1 cellular context compared by ENCODE assay signal in the genomic region with DNA sequence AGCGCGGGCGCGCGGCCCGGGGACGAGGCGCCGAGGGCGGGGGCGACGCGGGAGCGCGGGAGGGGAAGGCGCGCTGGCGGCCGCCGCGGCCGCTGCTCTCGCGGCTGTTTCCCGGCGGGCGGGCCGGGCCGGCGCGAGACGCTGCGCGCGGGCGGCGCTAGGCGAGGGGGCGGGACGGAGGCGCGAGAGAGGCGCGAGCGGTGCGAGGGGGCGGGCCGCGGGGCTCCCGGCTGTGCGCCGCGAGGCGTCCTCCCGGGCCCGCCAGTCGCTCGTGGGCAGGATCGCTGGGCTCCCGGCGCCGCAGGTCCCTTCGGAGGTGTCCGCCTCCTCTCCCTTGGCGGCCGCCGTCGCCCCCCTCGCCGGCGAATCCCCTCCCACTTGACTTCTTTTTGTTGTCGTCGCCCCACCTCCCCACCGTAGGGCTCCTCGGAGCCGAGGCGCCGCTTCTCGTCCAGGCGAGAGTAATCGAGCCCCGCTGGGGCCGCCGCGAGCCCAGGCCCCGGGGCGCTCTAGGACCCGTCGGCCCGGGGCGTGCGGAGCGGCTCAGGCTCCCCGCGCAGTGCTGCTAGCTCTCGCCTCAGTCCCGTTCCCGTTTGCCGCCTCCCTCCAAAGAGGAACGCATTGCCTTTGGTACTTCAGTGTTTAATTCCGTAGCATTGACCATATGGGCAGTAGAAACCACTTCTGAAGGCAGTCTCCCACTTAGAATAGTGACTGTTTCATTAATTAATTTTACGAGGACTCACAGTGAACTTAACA.
TF ChIP-seq lines count a peak whose summit lies in the region.

A gene (minus strand): TSS at position 110 of the 759 bp plus-strand sequence. CDS start 330 bp downstream, outside the sequence.

TF ChIP-seq in HepG2, 621 proteins besides CTCF, POLR2A, EP300 and RAD21 (continued from another document and continues in another):
- TF ChIP-seq ZFAT (CRISPR knock-in tag; conservative IDR thresholded peaks at IDR 0.05) = 0 out of 2 replicates have a peak, but pooled peaks have one; percentile 26
- TF ChIP-seq, protein P1, sequence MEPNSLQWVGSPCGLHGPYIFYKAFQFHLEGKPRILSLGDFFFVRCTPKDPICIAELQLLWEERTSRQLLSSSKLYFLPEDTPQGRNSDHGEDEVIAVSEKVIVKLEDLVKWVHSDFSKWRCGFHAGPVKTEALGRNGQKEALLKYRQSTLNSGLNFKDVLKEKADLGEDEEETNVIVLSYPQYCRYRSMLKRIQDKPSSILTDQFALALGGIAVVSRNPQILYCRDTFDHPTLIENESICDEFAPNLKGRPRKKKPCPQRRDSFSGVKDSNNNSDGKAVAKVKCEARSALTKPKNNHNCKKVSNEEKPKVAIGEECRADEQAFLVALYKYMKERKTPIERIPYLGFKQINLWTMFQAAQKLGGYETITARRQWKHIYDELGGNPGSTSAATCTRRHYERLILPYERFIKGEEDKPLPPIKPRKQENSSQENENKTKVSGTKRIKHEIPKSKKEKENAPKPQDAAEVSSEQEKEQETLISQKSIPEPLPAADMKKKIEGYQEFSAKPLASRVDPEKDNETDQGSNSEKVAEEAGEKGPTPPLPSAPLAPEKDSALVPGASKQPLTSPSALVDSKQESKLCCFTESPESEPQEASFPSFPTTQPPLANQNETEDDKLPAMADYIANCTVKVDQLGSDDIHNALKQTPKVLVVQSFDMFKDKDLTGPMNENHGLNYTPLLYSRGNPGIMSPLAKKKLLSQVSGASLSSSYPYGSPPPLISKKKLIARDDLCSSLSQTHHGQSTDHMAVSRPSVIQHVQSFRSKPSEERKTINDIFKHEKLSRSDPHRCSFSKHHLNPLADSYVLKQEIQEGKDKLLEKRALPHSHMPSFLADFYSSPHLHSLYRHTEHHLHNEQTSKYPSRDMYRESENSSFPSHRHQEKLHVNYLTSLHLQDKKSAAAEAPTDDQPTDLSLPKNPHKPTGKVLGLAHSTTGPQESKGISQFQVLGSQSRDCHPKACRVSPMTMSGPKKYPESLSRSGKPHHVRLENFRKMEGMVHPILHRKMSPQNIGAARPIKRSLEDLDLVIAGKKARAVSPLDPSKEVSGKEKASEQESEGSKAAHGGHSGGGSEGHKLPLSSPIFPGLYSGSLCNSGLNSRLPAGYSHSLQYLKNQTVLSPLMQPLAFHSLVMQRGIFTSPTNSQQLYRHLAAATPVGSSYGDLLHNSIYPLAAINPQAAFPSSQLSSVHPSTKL (CRISPR knock-in tag; IDR thresholded peaks at IDR 0.05) = peak; percentile 79; the same call in 1 of the 2 replicates
- peak; percentile 41; the same call in 1 of the 2 replicates for TF ChIP-seq HNRNPUL1 (IDR thresholded peaks at IDR 0.05; ENCODE audit: low read depth, low read length)
- no peak for TF ChIP-seq ZNF589 (CRISPR knock-in tag; conservative IDR thresholded peaks at IDR 0.05)
- TF ChIP-seq CHD2 (IDR thresholded peaks at IDR 0.05; ENCODE audit: low read depth, low read length) = peak; percentile 39; the same call in 1 of the 2 replicates
- peak; percentile 74 for TF ChIP-seq MTF1 (CRISPR knock-in tag; IDR thresholded peaks at IDR 0.05)
- TF ChIP-seq TARDBP (CRISPR knock-in tag; IDR thresholded peaks at IDR 0.05) = peak; percentile 83
- TF ChIP-seq, protein P2, sequence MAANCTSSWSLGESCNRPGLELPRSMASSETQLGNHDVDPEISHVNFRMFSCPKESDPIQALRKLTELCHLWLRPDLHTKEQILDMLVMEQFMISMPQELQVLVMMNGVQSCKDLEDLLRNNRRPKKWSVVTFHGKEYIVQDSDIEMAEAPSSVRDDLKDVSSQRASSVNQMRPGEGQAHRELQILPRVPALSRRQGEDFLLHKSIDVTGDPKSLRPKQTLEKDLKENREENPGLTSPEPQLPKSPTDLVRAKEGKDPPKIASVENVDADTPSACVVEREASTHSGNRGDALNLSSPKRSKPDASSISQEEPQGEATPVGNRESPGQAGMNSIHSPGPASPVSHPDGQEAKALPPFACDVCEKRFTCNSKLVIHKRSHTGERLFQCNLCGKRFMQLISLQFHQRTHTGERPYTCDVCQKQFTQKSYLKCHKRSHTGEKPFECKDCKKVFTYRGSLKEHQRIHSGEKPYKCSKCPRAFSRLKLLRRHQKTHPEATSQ (CRISPR knock-in tag; IDR thresholded peaks at IDR 0.05; ENCODE audit: borderline replicate concordance) = peak; percentile 88; the same call in 1 of the 2 replicates
- TF ChIP-seq BRD4 (CRISPR knock-in tag; IDR thresholded peaks at IDR 0.05) = peak; percentile 92; the same call in 1 of the 2 replicates
- peak; percentile 95; the same call in 1 of the 2 replicates for TF ChIP-seq KDM5B (CRISPR knock-in tag; IDR thresholded peaks at IDR 0.05; ENCODE audit: borderline replicate concordance)
- no peak for TF ChIP-seq ZNF652 (CRISPR knock-in tag; IDR thresholded peaks at IDR 0.05; ENCODE audit: borderline replicate concordance, low read depth)
- no peak; the same call in 1 of the 2 replicates for TF ChIP-seq HNF4G (IDR thresholded peaks at IDR 0.05; ENCODE audit: borderline replicate concordance, low read depth, low read length)
- TF ChIP-seq HNF4G (CRISPR knock-in tag; IDR thresholded peaks at IDR 0.05; ENCODE audit: borderline replicate concordance, low read depth) = no peak
- no peak for TF ChIP-seq MXD4 (CRISPR knock-in tag; IDR thresholded peaks at IDR 0.05)
- TF ChIP-seq ZNF160 (CRISPR knock-in tag; IDR thresholded peaks at IDR 0.05) = peak; percentile 51; the same call in 1 of the 2 replicates
- TF ChIP-seq, protein P3, sequence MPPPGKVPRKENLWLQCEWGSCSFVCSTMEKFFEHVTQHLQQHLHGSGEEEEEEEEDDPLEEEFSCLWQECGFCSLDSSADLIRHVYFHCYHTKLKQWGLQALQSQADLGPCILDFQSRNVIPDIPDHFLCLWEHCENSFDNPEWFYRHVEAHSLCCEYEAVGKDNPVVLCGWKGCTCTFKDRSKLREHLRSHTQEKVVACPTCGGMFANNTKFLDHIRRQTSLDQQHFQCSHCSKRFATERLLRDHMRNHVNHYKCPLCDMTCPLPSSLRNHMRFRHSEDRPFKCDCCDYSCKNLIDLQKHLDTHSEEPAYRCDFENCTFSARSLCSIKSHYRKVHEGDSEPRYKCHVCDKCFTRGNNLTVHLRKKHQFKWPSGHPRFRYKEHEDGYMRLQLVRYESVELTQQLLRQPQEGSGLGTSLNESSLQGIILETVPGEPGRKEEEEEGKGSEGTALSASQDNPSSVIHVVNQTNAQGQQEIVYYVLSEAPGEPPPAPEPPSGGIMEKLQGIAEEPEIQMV (CRISPR knock-in tag; IDR thresholded peaks at IDR 0.05; ENCODE audit: low read depth) = peak; percentile 85
- TF ChIP-seq FOXJ3 (CRISPR knock-in tag; IDR thresholded peaks at IDR 0.05; ENCODE audit: borderline replicate concordance) = no peak
- TF ChIP-seq ELF1 (CRISPR knock-in tag; IDR thresholded peaks at IDR 0.05) = peak; percentile 36; the same call in 1 of the 2 replicates
- TF ChIP-seq FOXA1 (IDR thresholded peaks at IDR 0.05) = no peak
- TF ChIP-seq FOXA1 (CRISPR knock-in tag; IDR thresholded peaks at IDR 0.05) = no peak
- TF ChIP-seq MLLT10 (CRISPR knock-in tag; IDR thresholded peaks at IDR 0.05) = no peak
- TF ChIP-seq, protein P4, sequence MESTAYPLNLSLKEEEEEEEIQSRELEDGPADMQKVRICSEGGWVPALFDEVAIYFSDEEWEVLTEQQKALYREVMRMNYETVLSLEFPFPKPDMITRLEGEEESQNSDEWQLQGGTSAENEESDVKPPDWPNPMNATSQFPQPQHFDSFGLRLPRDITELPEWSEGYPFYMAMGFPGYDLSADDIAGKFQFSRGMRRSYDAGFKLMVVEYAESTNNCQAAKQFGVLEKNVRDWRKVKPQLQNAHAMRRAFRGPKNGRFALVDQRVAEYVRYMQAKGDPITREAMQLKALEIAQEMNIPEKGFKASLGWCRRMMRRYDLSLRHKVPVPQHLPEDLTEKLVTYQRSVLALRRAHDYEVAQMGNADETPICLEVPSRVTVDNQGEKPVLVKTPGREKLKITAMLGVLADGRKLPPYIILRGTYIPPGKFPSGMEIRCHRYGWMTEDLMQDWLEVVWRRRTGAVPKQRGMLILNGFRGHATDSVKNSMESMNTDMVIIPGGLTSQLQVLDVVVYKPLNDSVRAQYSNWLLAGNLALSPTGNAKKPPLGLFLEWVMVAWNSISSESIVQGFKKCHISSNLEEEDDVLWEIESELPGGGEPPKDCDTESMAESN (CRISPR knock-in tag; conservative IDR thresholded peaks at IDR 0.05) = peak; percentile 80; the same call in 1 of the 2 replicates
- TF ChIP-seq, protein P5, sequence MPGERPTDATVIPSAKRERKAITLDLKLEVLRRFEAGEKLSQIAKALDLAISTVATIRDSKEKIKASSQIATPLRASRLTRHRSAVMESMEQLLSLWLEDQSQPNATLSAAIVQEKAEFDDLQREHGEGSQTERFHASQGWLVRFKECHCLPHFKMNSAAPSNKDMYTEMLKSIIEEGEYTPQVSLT (CRISPR knock-in tag; IDR thresholded peaks at IDR 0.05; ENCODE audit: borderline replicate concordance, low read depth) = no peak
- peak; percentile 86; the same call in 1 of the 2 replicates for TF ChIP-seq ZNF510 (CRISPR knock-in tag; IDR thresholded peaks at IDR 0.05; ENCODE audit: low read depth)
- TF ChIP-seq ATF7 (IDR thresholded peaks at IDR 0.05) = no peak
- TF ChIP-seq ATF7 (CRISPR knock-in tag; IDR thresholded peaks at IDR 0.05) = peak; percentile 43; the same call in 1 of the 2 replicates
- no peak; the same call in 1 of the 2 replicates for TF ChIP-seq MAF1 (CRISPR knock-in tag; IDR thresholded peaks at IDR 0.05; ENCODE audit: borderline replicate concordance)
- TF ChIP-seq SNRNP70 (IDR thresholded peaks at IDR 0.05; ENCODE audit: low read depth, low read length) = no peak
- TF ChIP-seq NKX3-1 (CRISPR knock-in tag; IDR thresholded peaks at IDR 0.05) = peak; percentile 82
- no peak for TF ChIP-seq TMF1 (CRISPR knock-in tag; IDR thresholded peaks at IDR 0.05; ENCODE audit: low read depth)
- TF ChIP-seq ZNF775 (CRISPR knock-in tag; IDR thresholded peaks at IDR 0.05; ENCODE audit: borderline replicate concordance) = 0 out of 2 replicates have a peak, but pooled peaks have one; percentile 57
- TF ChIP-seq FIP1L1 (IDR thresholded peaks at IDR 0.05; ENCODE audit: borderline replicate concordance, insufficient read depth, low read depth, low read length) = 0 out of 2 replicates have a peak, but pooled peaks have one; percentile 82
- TF ChIP-seq, protein P6, sequence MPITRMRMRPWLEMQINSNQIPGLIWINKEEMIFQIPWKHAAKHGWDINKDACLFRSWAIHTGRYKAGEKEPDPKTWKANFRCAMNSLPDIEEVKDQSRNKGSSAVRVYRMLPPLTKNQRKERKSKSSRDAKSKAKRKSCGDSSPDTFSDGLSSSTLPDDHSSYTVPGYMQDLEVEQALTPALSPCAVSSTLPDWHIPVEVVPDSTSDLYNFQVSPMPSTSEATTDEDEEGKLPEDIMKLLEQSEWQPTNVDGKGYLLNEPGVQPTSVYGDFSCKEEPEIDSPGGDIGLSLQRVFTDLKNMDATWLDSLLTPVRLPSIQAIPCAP (CRISPR knock-in tag; IDR thresholded peaks at IDR 0.05; ENCODE audit: low read depth) = no peak
- 0 out of 2 replicates have a peak, but pooled peaks have one; percentile 55 for TF ChIP-seq CC2D1A (CRISPR knock-in tag; IDR thresholded peaks at IDR 0.05)
- TF ChIP-seq TBX3 (IDR thresholded peaks at IDR 0.05; ENCODE audit: borderline replicate concordance) = peak; percentile 68; the same call in 1 of the 2 replicates
- TF ChIP-seq ZNF121 (CRISPR knock-in tag; IDR thresholded peaks at IDR 0.05) = peak; percentile 55
- TF ChIP-seq, protein P7, sequence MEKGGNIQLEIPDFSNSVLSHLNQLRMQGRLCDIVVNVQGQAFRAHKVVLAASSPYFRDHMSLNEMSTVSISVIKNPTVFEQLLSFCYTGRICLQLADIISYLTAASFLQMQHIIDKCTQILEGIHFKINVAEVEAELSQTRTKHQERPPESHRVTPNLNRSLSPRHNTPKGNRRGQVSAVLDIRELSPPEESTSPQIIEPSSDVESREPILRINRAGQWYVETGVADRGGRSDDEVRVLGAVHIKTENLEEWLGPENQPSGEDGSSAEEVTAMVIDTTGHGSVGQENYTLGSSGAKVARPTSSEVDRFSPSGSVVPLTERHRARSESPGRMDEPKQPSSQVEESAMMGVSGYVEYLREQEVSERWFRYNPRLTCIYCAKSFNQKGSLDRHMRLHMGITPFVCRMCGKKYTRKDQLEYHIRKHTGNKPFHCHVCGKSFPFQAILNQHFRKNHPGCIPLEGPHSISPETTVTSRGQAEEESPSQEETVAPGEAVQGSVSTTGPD (CRISPR knock-in tag; IDR thresholded peaks at IDR 0.05) = no peak
- peak; percentile 81; the same call in 1 of the 2 replicates for TF ChIP-seq ZNF747 (CRISPR knock-in tag; IDR thresholded peaks at IDR 0.05; ENCODE audit: borderline replicate concordance)
- peak; percentile 39; the same call in 1 of the 2 replicates for TF ChIP-seq SOX5 (CRISPR knock-in tag; IDR thresholded peaks at IDR 0.05; ENCODE audit: borderline replicate concordance)
- TF ChIP-seq, protein P8, sequence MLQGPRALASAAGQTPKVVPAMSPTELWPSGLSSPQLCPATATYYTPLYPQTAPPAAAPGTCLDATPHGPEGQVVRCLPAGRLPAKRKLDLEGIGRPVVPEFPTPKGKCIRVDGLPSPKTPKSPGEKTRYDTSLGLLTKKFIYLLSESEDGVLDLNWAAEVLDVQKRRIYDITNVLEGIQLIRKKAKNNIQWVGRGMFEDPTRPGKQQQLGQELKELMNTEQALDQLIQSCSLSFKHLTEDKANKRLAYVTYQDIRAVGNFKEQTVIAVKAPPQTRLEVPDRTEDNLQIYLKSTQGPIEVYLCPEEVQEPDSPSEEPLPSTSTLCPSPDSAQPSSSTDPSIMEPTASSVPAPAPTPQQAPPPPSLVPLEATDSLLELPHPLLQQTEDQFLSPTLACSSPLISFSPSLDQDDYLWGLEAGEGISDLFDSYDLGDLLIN (CRISPR knock-in tag; IDR thresholded peaks at IDR 0.05; ENCODE audit: borderline replicate concordance) = peak; percentile 77; the same call in 1 of the 2 replicates
- TF ChIP-seq, protein P9, sequence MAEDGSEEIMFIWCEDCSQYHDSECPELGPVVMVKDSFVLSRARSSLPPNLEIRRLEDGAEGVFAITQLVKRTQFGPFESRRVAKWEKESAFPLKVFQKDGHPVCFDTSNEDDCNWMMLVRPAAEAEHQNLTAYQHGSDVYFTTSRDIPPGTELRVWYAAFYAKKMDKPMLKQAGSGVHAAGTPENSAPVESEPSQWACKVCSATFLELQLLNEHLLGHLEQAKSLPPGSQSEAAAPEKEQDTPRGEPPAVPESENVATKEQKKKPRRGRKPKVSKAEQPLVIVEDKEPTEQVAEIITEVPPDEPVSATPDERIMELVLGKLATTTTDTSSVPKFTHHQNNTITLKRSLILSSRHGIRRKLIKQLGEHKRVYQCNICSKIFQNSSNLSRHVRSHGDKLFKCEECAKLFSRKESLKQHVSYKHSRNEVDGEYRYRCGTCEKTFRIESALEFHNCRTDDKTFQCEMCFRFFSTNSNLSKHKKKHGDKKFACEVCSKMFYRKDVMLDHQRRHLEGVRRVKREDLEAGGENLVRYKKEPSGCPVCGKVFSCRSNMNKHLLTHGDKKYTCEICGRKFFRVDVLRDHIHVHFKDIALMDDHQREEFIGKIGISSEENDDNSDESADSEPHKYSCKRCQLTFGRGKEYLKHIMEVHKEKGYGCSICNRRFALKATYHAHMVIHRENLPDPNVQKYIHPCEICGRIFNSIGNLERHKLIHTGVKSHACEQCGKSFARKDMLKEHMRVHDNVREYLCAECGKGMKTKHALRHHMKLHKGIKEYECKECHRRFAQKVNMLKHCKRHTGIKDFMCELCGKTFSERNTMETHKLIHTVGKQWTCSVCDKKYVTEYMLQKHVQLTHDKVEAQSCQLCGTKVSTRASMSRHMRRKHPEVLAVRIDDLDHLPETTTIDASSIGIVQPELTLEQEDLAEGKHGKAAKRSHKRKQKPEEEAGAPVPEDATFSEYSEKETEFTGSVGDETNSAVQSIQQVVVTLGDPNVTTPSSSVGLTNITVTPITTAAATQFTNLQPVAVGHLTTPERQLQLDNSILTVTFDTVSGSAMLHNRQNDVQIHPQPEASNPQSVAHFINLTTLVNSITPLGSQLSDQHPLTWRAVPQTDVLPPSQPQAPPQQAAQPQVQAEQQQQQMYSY (CRISPR knock-in tag; IDR thresholded peaks at IDR 0.05) = peak; percentile 56; the same call in 1 of the 2 replicates
- peak; percentile 78 for TF ChIP-seq ZNF772 (CRISPR knock-in tag; IDR thresholded peaks at IDR 0.05)
- TF ChIP-seq ZNF678 (CRISPR knock-in tag; IDR thresholded peaks at IDR 0.05) = peak; percentile 70; the same call in 1 of the 2 replicates
